Comparison of ENCODE assay signal across 14 cellular contexts in genomic region chr7:106023369-106024322, GRCh38.
DNase-seq lines count a peak whose midpoint lies in the region; ATAC-seq lines count a peak whose summit lies in the region.
"Had no signal": no experiment of that assay in that cellular context is flagged by ENCODE, and none has a peak within 500 bp of the region (broad histone marks: within the 10 kb centered on the region; RNA-seq: fewer than 3 reads in every experiment).

No MANE protein-coding gene starts in this region.

- H3K4me2 ChIP-seq in BLaER1: peak overlapping the region; percentile 84

- peak overlapping the region; percentile 29 to 85 (median 67) for H3K4me3 Mint-ChIP-seq in CD8-positive, alpha-beta memory T cell
- H3K4me3 Mint-ChIP-seq in effector memory CD8-positive, alpha-beta T cell: peak overlapping the region; percentile 45 to 56
- H3K4me3 Mint-ChIP-seq: nephron had no signal

- H3K9me3 Mint-ChIP-seq in CD8-positive, alpha-beta memory T cell: no peaks in the 10 kb centered on the region
- no peaks in the 10 kb centered on the region for H3K9me3 Mint-ChIP-seq in effector memory CD8-positive, alpha-beta T cell
- H3K9me3 Mint-ChIP-seq: nephron had no signal

- no peak overlapping the region for H3K27ac ChIP-seq in BLaER1
- H3K27ac ChIP-seq in CD8-positive, alpha-beta memory T cell (ENCODE audit: low read depth, low read length): no peak overlapping the region
- H3K27ac ChIP-seq: body of pancreas, left ventricle myocardium inferior, thyroid gland had no signal

- H3K4me1 Mint-ChIP-seq in CD8-positive, alpha-beta memory T cell: peaks cover 46 to 67% (median 53%) of the 10 kb centered on the region in 3 donors
- H3K4me1 Mint-ChIP-seq in effector memory CD8-positive, alpha-beta T cell (ENCODE audit: low read depth in 2 of 2): peaks cover 32 to 35% of the 10 kb centered on the region in 2 donors

- H3K9ac ChIP-seq in BLaER1: no peak overlapping the region

- DNase-seq in CD8-positive, alpha-beta memory T cell: no peak
- peak; percentile 74 for DNase-seq in NOMO-1 treated with DMSO at 0.1 percent for 48 hours (lab: John Stamatoyannopoulos, UW; ENCODE audit: unreplicated experiment)
- no peak for DNase-seq in effector memory CD8-positive, alpha-beta T cell
- no peak for DNase-seq in NCI-H1092 treated with DMSO at 0.1 percent for 48 hours (lab: John Stamatoyannopoulos, UW)
- DNase-seq in ureter (ENCODE audit: low spot score): no peak
- no peak for DNase-seq in EL
- DNase-seq: activated effector memory CD4-positive, alpha-beta T cell treated with Interleukin-2 at 50 U/mL for 16 hours; BE2C; body of pancreas; left ventricle myocardium inferior; thyroid gland had no signal

- no peaks in the 10 kb centered on the region for H3K36me3 ChIP-seq in BLaER1
- H3K36me3 ChIP-seq in CD8-positive, alpha-beta memory T cell (ENCODE audit: insufficient read depth, low read length): no peaks in the 10 kb centered on the region
- H3K36me3 ChIP-seq: BE2C, left ventricle myocardium inferior, thyroid gland had no signal

- POLR2A ChIA-PET in CD8-positive, alpha-beta memory T cell (lab: Charles Lee): interaction anchor here (0.6 to 1.5 kb wide), 2 partner anchors 332 to 354 kb away, joined by 7 to 8 read pairs; no protein-coding TSS in a partner anchor

- peak overlapping the region; percentile 44 to 99 (median 95) for H3K27ac Mint-ChIP-seq in CD8-positive, alpha-beta memory T cell
- H3K27ac Mint-ChIP-seq in effector memory CD8-positive, alpha-beta T cell: peak overlapping the region; percentile 29 to 95
- H3K27ac Mint-ChIP-seq: nephron had no signal

- H3K4me3 ChIP-seq in BLaER1: no peak overlapping the region; the same call in 1 of the 2 replicates
- H3K4me3 ChIP-seq in CD8-positive, alpha-beta memory T cell (ENCODE audit: low read length): peak overlapping the region; percentile 17
- H3K4me3 ChIP-seq: body of pancreas, left ventricle myocardium inferior, thyroid gland had no signal

- peaks cover 38% of the 10 kb centered on the region for H3K4me1 ChIP-seq in BLaER1
- H3K4me1 ChIP-seq in CD8-positive, alpha-beta memory T cell (ENCODE audit: insufficient read depth, low read length): peaks cover 64% of the 10 kb centered on the region
- H3K4me1 ChIP-seq: body of pancreas, left ventricle myocardium inferior, thyroid gland had no signal

- peaks cover 53% of the 10 kb centered on the region for H4K20me1 ChIP-seq in BLaER1

- H3K36me3 Mint-ChIP-seq in CD8-positive, alpha-beta memory T cell: no peaks in the 10 kb centered on the region
- peaks cover 8% of the 10 kb centered on the region for H3K36me3 Mint-ChIP-seq in effector memory CD8-positive, alpha-beta T cell (ENCODE audit: insufficient read depth)

- H3K9me3 ChIP-seq in BLaER1: no peaks in the 10 kb centered on the region
- no peaks in the 10 kb centered on the region for H3K9me3 ChIP-seq in CD8-positive, alpha-beta memory T cell (ENCODE audit: low read length)
- H3K9me3 ChIP-seq: BE2C, body of pancreas, left ventricle myocardium inferior, thyroid gland had no signal

- H3K27me3 Mint-ChIP-seq in CD8-positive, alpha-beta memory T cell: peaks cover 0 to 1% of the 10 kb centered on the region in 2 donors
- H3K27me3 Mint-ChIP-seq in effector memory CD8-positive, alpha-beta T cell: peaks cover 0 to 7% of the 10 kb centered on the region in 2 donors

- CTCF ChIA-PET in CD8-positive, alpha-beta memory T cell (lab: Charles Lee): interaction anchor here (1.0 to 3.1 kb wide), 8 partner anchors 10 to 372 kb away, joined by 3 to 18 read pairs (median 4); no protein-coding TSS in a partner anchor

- peaks cover 85% of the 10 kb centered on the region for H3K27me3 ChIP-seq in BLaER1
- no peaks in the 10 kb centered on the region for H3K27me3 ChIP-seq in CD8-positive, alpha-beta memory T cell (ENCODE audit: insufficient read depth, low read length, poor library complexity, severe bottlenecking)
- H3K27me3 ChIP-seq: BE2C, body of pancreas, thyroid gland had no signal

- ATAC-seq in effector memory CD8-positive, alpha-beta T cell (replicated peaks): no peak
- ATAC-seq in HG03565 (IDR thresholded peaks at IDR 0.05; ENCODE audit: unreplicated experiment): no peak
- ATAC-seq: body of pancreas had no signal
